In genomic region chr10:102225646-102226541, GRCh38 we compare ENCODE assay signal across 8 cellular contexts. TPM values are rescaled to one million over a fixed set of nuclear protein-coding genes. Genes with fewer than 3 reads are reported as not detected.
DNase-seq lines count a peak whose midpoint lies in the region; ATAC-seq and TF ChIP-seq lines count a peak whose summit lies in the region.

Gene ELOVL3 (plus strand): TSS chr10:102226299. CDS start chr10:102226549, 250 bp downstream.

- H3K4me1 Mint-ChIP-seq in activated T-cell treated with anti-CD3 and anti-CD28 coated beads, Interleukin-2, amount 50 U/mL, for 24 hours (ENCODE audit: low read depth): peaks cover 24% of the 10 kb centered on the region

- in situ Hi-C loops in ACHN (cut with HindIII; ENCODE audit: low pct_ligation_motif_present, low pct_unique_long_range_greater_than_20kb, low sequenced_read_pairs): loop anchor here (10.0 kb wide), 1 partner anchor 129 kb away; no protein-coding TSS in a partner anchor

- peaks cover 64% of the 10 kb centered on the region for H3K27me3 Mint-ChIP-seq in activated T-cell treated with anti-CD3 and anti-CD28 coated beads, Interleukin-2, amount 50 U/mL, for 24 hours

- H3K9me3 ChIP-seq in mucosa of rectum (ENCODE audit: control insufficient read depth in 2 of 2, low read length in 2 of 2): no peaks in the 10 kb centered on the region

- no peak for TF ChIP-seq CTCF in epithelial cell of proximal tubule (conservative IDR thresholded peaks at IDR 0.05; ENCODE audit: low read depth, low read length)

- no peaks in the 10 kb centered on the region for H3K9me3 Mint-ChIP-seq in activated T-cell treated with anti-CD3 and anti-CD28 coated beads, Interleukin-2, amount 50 U/mL, for 24 hours

- peak within 1 kb of the TSS; percentile 44 for H3K27ac Mint-ChIP-seq in activated T-cell treated with anti-CD3 and anti-CD28 coated beads, Interleukin-2, amount 50 U/mL, for 24 hours

- H3K27ac ChIP-seq in mucosa of rectum (ENCODE audit: low read depth in 2 of 2, low read length in 2 of 2): peak within 1 kb of the TSS; percentile 41 to 62

- peak within 1 kb of the TSS; percentile 21 to 42 for H3K9ac ChIP-seq in mucosa of rectum (ENCODE audit: low read depth in 1 of 2, low read length in 2 of 2)

- peak within 1 kb of the TSS; percentile 49 for H3K4me3 Mint-ChIP-seq in activated T-cell treated with anti-CD3 and anti-CD28 coated beads, Interleukin-2, amount 50 U/mL, for 24 hours

- H3K36me3 Mint-ChIP-seq in activated T-cell treated with anti-CD3 and anti-CD28 coated beads, Interleukin-2, amount 50 U/mL, for 24 hours (ENCODE audit: low read depth): no peaks in the 10 kb centered on the region

- DNase-seq in ACHN: peak; percentile 83
- DNase-seq in NOMO-1 treated with dmso at 0.1 percent for 144 hours (lab: John Stamatoyannopoulos, UW; ENCODE audit: unreplicated experiment): peak; percentile 96
- peak; percentile 88 for DNase-seq in activated T-cell treated with anti-CD3 and anti-CD28 coated beads, Interleukin-2, amount 50 U/mL, for 24 hours
- DNase-seq in epithelial cell of proximal tubule (ENCODE audit: low read depth): peak; percentile 50
- DNase-seq in stimulated activated CD8-positive, alpha-beta memory T cell treated with anti-CD3 and anti-CD28 coated beads, Interleukin-4, amount 100 ng/mL, for 1 hour (ENCODE audit: low read depth in 2 of 2, low spot score in 1 of 2): peak; percentile 33 to 66

- H3K4me1 ChIP-seq in mucosa of rectum (ENCODE audit: control insufficient read depth in 2 of 2, insufficient read depth in 2 of 2, low read length in 2 of 2): peaks cover 18 to 22% of the 10 kb centered on the region in 2 donors

- ATAC-seq in GM19043 (IDR thresholded peaks at IDR 0.05; ENCODE audit: low read depth, unreplicated experiment) (peak; percentile 94), HG03439 (IDR thresholded peaks at IDR 0.05; ENCODE audit: unreplicated experiment) (peak; percentile 71)

- H3K4me3 ChIP-seq in epithelial cell of proximal tubule (ENCODE audit: low read depth, low read length) (peak within 1 kb of the TSS; percentile 45), mucosa of rectum (ENCODE audit: low read length in 2 of 2) (peak within 1 kb of the TSS; percentile 61 to 74)

- peaks cover 12 to 18% of the 10 kb centered on the region in 2 donors for H3K27me3 ChIP-seq in mucosa of rectum (ENCODE audit: control insufficient read depth in 2 of 2, insufficient read depth in 2 of 2, low read length in 2 of 2)

- H3K36me3 ChIP-seq in mucosa of rectum (ENCODE audit: control insufficient read depth in 2 of 2, insufficient read depth in 2 of 2, low read length in 2 of 2): no peaks in the 10 kb centered on the region

RNA-seq across cellular contexts. Expression of gene ELOVL3, which starts in this region (rescaled TPM):
- total RNA-seq in epithelial cell of proximal tubule: 0.06 and 0.07 TPM in 2 replicates

Comparison
In these comparisons a context has a peak if more than half of its experiments do, and no peak if none do; other contexts are left out.
1. Peak in every context shown above with its lines: DNase-seq, ATAC-seq, H3K4me3 ChIP-seq and H3K27ac ChIP-seq.
2. Peak in DNase-seq and H3K4me3 ChIP-seq in epithelial cell of proximal tubule; RNA of the gene not detected or under 1 TPM.